In the genomic region with DNA sequence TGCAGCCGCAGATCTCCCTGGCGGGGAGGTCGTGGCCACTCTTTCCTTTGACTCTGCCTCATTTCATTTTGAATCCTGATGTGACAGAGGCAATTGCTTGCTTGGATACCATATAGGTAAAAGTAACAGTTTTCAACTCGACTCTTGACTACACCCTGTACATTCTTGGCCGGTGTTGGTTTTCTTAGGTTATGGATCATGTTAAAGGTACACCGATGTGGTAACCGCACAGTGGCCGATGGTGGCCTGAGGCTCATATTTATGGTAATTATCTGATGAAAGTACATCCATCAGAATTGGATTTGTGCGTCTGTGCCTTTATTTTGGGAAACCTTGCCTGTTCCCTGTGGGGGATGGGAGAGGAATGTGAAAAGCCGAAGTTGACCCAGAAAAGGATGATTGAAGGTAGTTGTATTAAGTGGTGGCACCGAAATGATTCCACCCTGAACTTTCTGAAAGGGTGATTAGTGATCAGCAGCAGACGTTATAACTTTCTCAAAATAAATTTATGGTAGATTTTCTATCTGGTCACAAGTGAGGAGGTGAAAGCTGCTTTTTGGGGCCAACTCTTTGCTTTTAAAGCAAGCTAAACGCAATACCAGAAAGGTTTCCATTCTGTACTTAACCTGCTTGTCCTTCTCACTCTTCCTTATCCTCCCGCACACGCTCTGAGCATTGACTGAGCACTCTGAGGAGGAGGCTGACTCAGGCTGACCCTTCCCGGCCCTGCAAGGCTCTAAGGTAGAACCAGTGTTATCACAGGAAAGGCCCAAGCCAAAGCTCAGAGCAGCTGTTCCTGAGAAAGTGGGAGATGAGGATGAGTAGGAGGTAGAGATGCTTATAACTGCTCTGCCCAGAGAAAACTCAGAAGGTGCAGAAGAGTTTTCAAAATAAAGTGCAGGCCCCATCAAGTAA, we compare ENCODE assay signal across 8 cellular contexts. TPM values are rescaled to one million over a fixed set of nuclear protein-coding genes. Genes with fewer than 3 reads are reported as not detected.
DNase-seq lines count a peak whose midpoint lies in the region; ATAC-seq and TF ChIP-seq lines count a peak whose summit lies in the region.

No MANE protein-coding gene starts in this region.

- H3K27me3 ChIP-seq in heart right ventricle (peaks cover 0 to 6% (median 0%) of the 10 kb centered on the region in 7 donors), smooth muscle cell (ENCODE audit: low read depth) (no peaks in the 10 kb centered on the region)

- peaks cover 9% of the 10 kb centered on the region for H4K20me1 ChIP-seq in smooth muscle cell (ENCODE audit: low read depth)

- no peak for TF ChIP-seq CTCF in heart right ventricle (IDR thresholded peaks at IDR 0.05)
- TF ChIP-seq CTCF in smooth muscle cell (IDR thresholded peaks at IDR 0.05; ENCODE audit: borderline replicate concordance, insufficient read depth, poor library complexity, severe bottlenecking) = no peak

- WGBS in heart right ventricle, 2 donors = 56 to 62% methylated on average over 16 of the region's 16 CpGs
- WGBS in smooth muscle cell (ENCODE audit: low lambda C conversion rate) = 35% methylated on average over 16 of the region's 16 CpGs

- H3F3A ChIP-seq in smooth muscle cell (ENCODE audit: low read depth) = peaks cover 6% of the 10 kb centered on the region

- H3K4me2 ChIP-seq in smooth muscle cell = peak overlapping the region; percentile 88

- peak overlapping the region; percentile 83 to 97 (median 90) for H3K27ac ChIP-seq in heart right ventricle
- no peak overlapping the region for H3K27ac ChIP-seq in smooth muscle cell (ENCODE audit: low read depth)

- peak overlapping the region; percentile 65 to 92 (median 80) for H3K4me3 ChIP-seq in heart right ventricle
- H3K4me3 ChIP-seq in iPS-11a (ENCODE audit: low read depth, low read length) = peak overlapping the region; percentile 60
- H3K4me3 ChIP-seq in smooth muscle cell = peak overlapping the region; percentile 58

- peaks cover 19% of the 10 kb centered on the region for H3K27me3 Mint-ChIP-seq in activated CD8-positive, alpha-beta T cell treated with anti-CD3 and anti-CD28 coated beads, Interleukin-2, amount 10 ng/mL, durations not matched to agents 7 days and 5 days (ENCODE audit: low read depth)

- H3K79me2 ChIP-seq in smooth muscle cell (ENCODE audit: low read depth) = peaks cover 25% of the 10 kb centered on the region

- peaks cover 9% of the 10 kb centered on the region for H3K4me1 Mint-ChIP-seq in activated CD8-positive, alpha-beta T cell treated with anti-CD3 and anti-CD28 coated beads, Interleukin-2, amount 10 ng/mL, durations not matched to agents 7 days and 5 days (ENCODE audit: low read depth)

- no peaks in the 10 kb centered on the region for H3K9me3 Mint-ChIP-seq in activated CD8-positive, alpha-beta T cell treated with anti-CD3 and anti-CD28 coated beads, Interleukin-2, amount 10 ng/mL, durations not matched to agents 7 days and 5 days (ENCODE audit: insufficient read depth)

- H3K4me1 ChIP-seq in heart right ventricle = peaks cover 0 to 39% (median 0%) of the 10 kb centered on the region in 9 donors
- peaks cover 12% of the 10 kb centered on the region for H3K4me1 ChIP-seq in smooth muscle cell (ENCODE audit: low read depth)

- POLR2A ChIA-PET in activated CD8-positive, alpha-beta T cell treated with anti-CD3 and anti-CD28 coated beads, Interleukin-2, amount 10 ng/mL, durations not matched to agents 7 days and 5 days (lab: Charles Lee) = interaction anchor here (0.6 kb wide), 1 partner anchor 38 kb away, joined by 3 read pairs; no protein-coding TSS in a partner anchor

- no peaks in the 10 kb centered on the region for H3K9me3 ChIP-seq in heart right ventricle
- H3K9me3 ChIP-seq in smooth muscle cell (replicated peaks; ENCODE audit: low read depth) = no peaks in the 10 kb centered on the region

- intact Hi-C loops in heart right ventricle (cut with DNase I) = loop anchor here in 6 of 10 donors (5.0 to 10.0 kb wide), 10 partner anchors 32 to 130 kb away; no protein-coding TSS in a partner anchor
- intact Hi-C loops in Right ventricle myocardium superior (cut with DNase I) = no loop called here

- no peaks in the 10 kb centered on the region for H3K36me3 Mint-ChIP-seq in activated CD8-positive, alpha-beta T cell treated with anti-CD3 and anti-CD28 coated beads, Interleukin-2, amount 10 ng/mL, durations not matched to agents 7 days and 5 days (ENCODE audit: low read depth)

- no peak for DNase-seq in heart right ventricle
- no peak for DNase-seq in Right ventricle myocardium superior
- DNase-seq in activated CD8-positive, alpha-beta T cell treated with anti-CD3 and anti-CD28 coated beads, Interleukin-2, amount 10 ng/mL, durations not matched to agents 7 days and 5 days = no peak
- DNase-seq in smooth muscle cell (lab: John Stamatoyannopoulos, UW; ENCODE audit: unreplicated experiment) = no peak
- DNase-seq in SIG-M5 (lab: John Stamatoyannopoulos, UW) = no peak
- no peak for DNase-seq in LoVo (ENCODE audit: low spot score)

- H3K4me3 Mint-ChIP-seq in activated CD8-positive, alpha-beta T cell treated with anti-CD3 and anti-CD28 coated beads, Interleukin-2, amount 10 ng/mL, durations not matched to agents 7 days and 5 days = peak overlapping the region; percentile 64

- peak overlapping the region; percentile 73 for H3K9ac ChIP-seq in smooth muscle cell (ENCODE audit: low read depth)

- CTCF ChIA-PET in activated CD8-positive, alpha-beta T cell treated with anti-CD3 and anti-CD28 coated beads, Interleukin-2, amount 10 ng/mL, durations not matched to agents 7 days and 5 days (lab: Charles Lee) = interaction anchor here (2.4 to 6.3 kb wide), 2 partner anchors 11 to 129 kb away, joined by 5 to 39 read pairs; no protein-coding TSS in a partner anchor

- peaks cover 0 to 6% (median 0%) of the 10 kb centered on the region in 9 donors for H3K36me3 ChIP-seq in heart right ventricle
- no peaks in the 10 kb centered on the region for H3K36me3 ChIP-seq in smooth muscle cell (ENCODE audit: low read depth)

- ATAC-seq in heart right ventricle (peak in 2 of 8 donors; percentile 11 to 13), Right ventricle myocardium superior (ENCODE audit: poor library complexity) (no peak), HG03457 (IDR thresholded peaks at IDR 0.05; ENCODE audit: unreplicated experiment) (no peak)
- ATAC-seq in activated CD8-positive, alpha-beta T cell treated with anti-CD3 and anti-CD28 coated beads, Interleukin-2, amount 10 ng/mL, durations not matched to agents 7 days and 5 days = no peak

- peak overlapping the region; percentile 89 for H2AFZ ChIP-seq in smooth muscle cell (ENCODE audit: low read depth)

- no peak overlapping the region for H3K27ac Mint-ChIP-seq in activated CD8-positive, alpha-beta T cell treated with anti-CD3 and anti-CD28 coated beads, Interleukin-2, amount 10 ng/mL, durations not matched to agents 7 days and 5 days

RNA-seq across cellular contexts. Expression of a gene that starts 2.0 kb away (rescaled TPM):
- total RNA-seq in heart right ventricle (1 to 10 TPM; 2.0 to 9.0 (median 5.8) TPM), Right ventricle myocardium superior (1.3 TPM), smooth muscle cell (11.5 and 12.6 TPM in 2 replicates)
- polyA plus RNA-seq in heart right ventricle (1 to 10 TPM; 1.7 to 2.2 TPM), smooth muscle cell (5.3 and 7.2 TPM in 2 replicates)
- 1 to 10 TPM in 1 of 2 experiments, under 1 TPM in 1; 0.86 to 1.4 TPM for total RNA-seq in activated CD8-positive, alpha-beta T cell treated with anti-CD3 and anti-CD28 coated beads, Interleukin-2, amount 10 ng/mL, durations not matched to agents 7 days and 5 days
